8 cellular contexts compared by ENCODE assay signal in genomic region chr5:150778103-150778516, GRCh38. TPM values are rescaled to one million over a fixed set of nuclear protein-coding genes. Genes with fewer than 3 reads are reported as not detected.
DNase-seq lines count a peak whose midpoint lies in the region; ATAC-seq and TF ChIP-seq lines count a peak whose summit lies in the region.

No MANE protein-coding gene starts in this region.

- WGBS in tibial nerve, 2 donors = 16 to 18% methylated on average over 7 of the region's 7 CpGs

- no peak for TF ChIP-seq POLR2A in tibial nerve (IDR thresholded peaks at IDR 0.05)

- intact Hi-C loops in ascending aorta (cut with DNase I) = loop anchor here (1.0 to 2.0 kb wide), 3 partner anchors 19 to 77 kb away; partner anchors contain the start of genes DCTN4 and RBM22
- intact Hi-C loops in left colon (cut with DNase I, micrococcal nuclease) = no loop called here

- H3K4me3 Mint-ChIP-seq in activated T-cell treated with anti-CD3 and anti-CD28 coated beads, Interleukin-2, amount 50 U/mL, for 72 hours = peak overlapping the region; percentile 98 to 100

- H3K27ac ChIP-seq in ascending aorta = peak overlapping the region; percentile 97
- H3K27ac ChIP-seq in tibial nerve = peak overlapping the region; percentile 79 to 96 (median 93)

- ATAC-seq in activated T-cell treated with anti-CD3 and anti-CD28 coated beads, Interleukin-2, amount 50 U/mL, for 72 hours (replicated peaks in 1 of 2) = no peak
- peak; percentile 9 for ATAC-seq in left colon
- no peak for ATAC-seq in HG02885 (IDR thresholded peaks at IDR 0.05; ENCODE audit: poor library complexity, unreplicated experiment)
- no peak for ATAC-seq in HG02852 (IDR thresholded peaks at IDR 0.05; ENCODE audit: unreplicated experiment)
- ATAC-seq in HG02623 (IDR thresholded peaks at IDR 0.05; ENCODE audit: unreplicated experiment) = no peak

- H3K4me3 ChIP-seq in ascending aorta (peak overlapping the region; percentile 68 to 88), tibial nerve (peak overlapping the region; percentile 53 to 89 (median 72))

- H3K4me1 ChIP-seq in ascending aorta (peaks cover 22 to 35% of the 10 kb centered on the region in 2 donors), tibial nerve (peaks cover 0 to 50% (median 41%) of the 10 kb centered on the region in 4 donors)

- H3K36me3 ChIP-seq in ascending aorta = no peaks in the 10 kb centered on the region
- no peaks in the 10 kb centered on the region for H3K36me3 ChIP-seq in tibial nerve

- no peak for TF ChIP-seq CTCF in ascending aorta (IDR thresholded peaks at IDR 0.05)
- TF ChIP-seq CTCF in tibial nerve (IDR thresholded peaks at IDR 0.05) = no peak

- peaks cover 48% of the 10 kb centered on the region for H3K4me1 Mint-ChIP-seq in activated T-cell treated with anti-CD3 and anti-CD28 coated beads, Interleukin-2, amount 50 U/mL, for 72 hours (ENCODE audit: low read depth)

- no peaks in the 10 kb centered on the region for H3K9me3 Mint-ChIP-seq in activated T-cell treated with anti-CD3 and anti-CD28 coated beads, Interleukin-2, amount 50 U/mL, for 72 hours

- H3K27me3 ChIP-seq in ascending aorta (no peaks in the 10 kb centered on the region), tibial nerve (no peaks in the 10 kb centered on the region)

- H3K27me3 Mint-ChIP-seq in activated T-cell treated with anti-CD3 and anti-CD28 coated beads, Interleukin-2, amount 50 U/mL, for 72 hours (ENCODE audit: low read depth) = peaks cover 5% of the 10 kb centered on the region

- no peak for DNase-seq in activated T-cell treated with anti-CD3 and anti-CD28 coated beads, Interleukin-2, amount 50 U/mL, for 72 hours
- DNase-seq in activated T-cell treated with anti-CD3 and anti-CD28 coated beads, Interleukin-2, amount 50 U/mL, for 48 hours = no peak
- DNase-seq in ascending aorta (ENCODE audit: low spot score in 2 of 2) = no peak
- DNase-seq in left colon = no peak
- DNase-seq in tibial nerve (ENCODE audit: low spot score in 2 of 2) = no peak

- H3K36me3 Mint-ChIP-seq in activated T-cell treated with anti-CD3 and anti-CD28 coated beads, Interleukin-2, amount 50 U/mL, for 72 hours (ENCODE audit: insufficient read depth in 2 of 2) = peaks cover 1 to 2% of the 10 kb centered on the region in 2 donors

- H3K9me3 ChIP-seq in ascending aorta (no peaks in the 10 kb centered on the region), tibial nerve (no peaks in the 10 kb centered on the region)

- TF ChIP-seq EP300 in tibial nerve (IDR thresholded peaks at IDR 0.05) = no peak

- peak overlapping the region; percentile 79 for H3K27ac Mint-ChIP-seq in activated T-cell treated with anti-CD3 and anti-CD28 coated beads, Interleukin-2, amount 50 U/mL, for 72 hours

RNA-seq across cellular contexts. Expression of gene SMIM3, which starts 0.4 kb away (rescaled TPM):
- 10 to 100 TPM; 24.7 to 38.0 TPM for total RNA-seq in activated T-cell treated with anti-CD3 and anti-CD28 coated beads, Interleukin-2, amount 50 U/mL, for 72 hours
- total RNA-seq in ascending aorta (52.4 TPM), left colon (10 to 100 TPM; 11.0 to 13.6 TPM), tibial nerve (10 to 100 TPM; 33.0 to 54.3 (median 38.3) TPM)

RNA-seq across cellular contexts. Expression of gene DCTN4, which starts 19.3 kb away (rescaled TPM):
- 10 to 100 TPM; 58.1 to 61.5 TPM for total RNA-seq in activated T-cell treated with anti-CD3 and anti-CD28 coated beads, Interleukin-2, amount 50 U/mL, for 72 hours
- total RNA-seq in ascending aorta = 28.1 TPM
- 10 to 100 TPM; 44.6 to 51.5 TPM for total RNA-seq in left colon
- 10 to 100 TPM; 38.0 to 80.2 (median 63.4) TPM for total RNA-seq in tibial nerve
